ENCODE assay signal across 10 cellular contexts in genomic region chr17:17493249-17493985, GRCh38. TPM values are rescaled to one million over a fixed set of nuclear protein-coding genes. Genes with fewer than 3 reads are reported as not detected.
DNase-seq lines count a peak whose midpoint lies in the region; ATAC-seq and TF ChIP-seq lines count a peak whose summit lies in the region.
"Had no signal": no experiment of that assay in that cellular context is flagged by ENCODE, and none has a peak within 500 bp of the region (broad histone marks: within the 10 kb centered on the region; RNA-seq: fewer than 3 reads in every experiment).

No MANE protein-coding gene starts in this region.

- H3K27ac ChIP-seq in skeletal muscle tissue (ENCODE audit: low read depth, low read length), result peak overlapping the region; percentile 40

- H3K9me3 ChIP-seq in adipocyte (ENCODE audit: control insufficient read depth, low read length), result no peaks in the 10 kb centered on the region
- no peaks in the 10 kb centered on the region for H3K9me3 ChIP-seq in iPS-15b (ENCODE audit: control insufficient read depth, insufficient read depth, low read length)
- H3K9me3 ChIP-seq in skeletal muscle tissue (ENCODE audit: control insufficient read depth in 3 of 3, low read length in 3 of 3), result no peaks in the 10 kb centered on the region
- no peaks in the 10 kb centered on the region for H3K9me3 ChIP-seq in BE2C

- H3K36me3 Mint-ChIP-seq in naive thymus-derived CD8-positive, alpha-beta T cell, result peaks cover 0 to 14% (median 0%) of the 10 kb centered on the region in 3 donors

- H3K9ac ChIP-seq in adipocyte (ENCODE audit: low read length), result peak overlapping the region; percentile 96
- no peak overlapping the region for H3K9ac ChIP-seq in iPS-15b (ENCODE audit: low read depth, low read length)
- peak overlapping the region in 2 of 3 donors; percentile 53 to 54 for H3K9ac ChIP-seq in skeletal muscle tissue (ENCODE audit: low read depth in 1 of 3, low read length in 3 of 3)

- H3K36me3 ChIP-seq in adipocyte (ENCODE audit: control insufficient read depth, insufficient read depth, low read length, severe bottlenecking) (peaks cover 23% of the 10 kb centered on the region), iPS-15b (ENCODE audit: control insufficient read depth, insufficient read depth, low read length) (peaks cover 10% of the 10 kb centered on the region), skeletal muscle tissue (ENCODE audit: control insufficient read depth in 3 of 3, insufficient read depth in 3 of 3, low read length in 3 of 3) (peaks cover 12 to 17% (median 15%) of the 10 kb centered on the region in 3 donors), BE2C (no peaks in the 10 kb centered on the region)

- H3K27me3 ChIP-seq in adipocyte (replicated peaks; ENCODE audit: control insufficient read depth, insufficient read depth, low read length) (no peaks in the 10 kb centered on the region), iPS-15b (ENCODE audit: control insufficient read depth, insufficient read depth, low read length) (peaks cover 11% of the 10 kb centered on the region), skeletal muscle tissue (ENCODE audit: control insufficient read depth in 3 of 3, insufficient read depth in 3 of 3, low read length in 3 of 3) (no peaks in the 10 kb centered on the region), BE2C (peaks cover 10% of the 10 kb centered on the region)

- DNase-seq in KBM-7 (peak; percentile 42), adipocyte (ENCODE audit: low read depth) (no peak), epidermal melanocyte (ENCODE audit: insufficient read length, low spot score) (no peak), BE2C (no peak)
- DNase-seq in naive thymus-derived CD8-positive, alpha-beta T cell, result no peak
- DNase-seq: DMS153, NCI-H2029 had no signal

- no peak overlapping the region for H3K27ac Mint-ChIP-seq in naive thymus-derived CD8-positive, alpha-beta T cell

- POLR2A ChIA-PET in naive thymus-derived CD8-positive, alpha-beta T cell (lab: Charles Lee), result no interaction called here

- H3K4me1 ChIP-seq in adipocyte (ENCODE audit: control insufficient read depth, insufficient read depth, low read length) (peaks cover 24% of the 10 kb centered on the region), iPS-15b (ENCODE audit: control insufficient read depth, insufficient read depth, low read length) (peaks cover 17% of the 10 kb centered on the region), skeletal muscle tissue (ENCODE audit: control insufficient read depth in 3 of 3, insufficient read depth in 3 of 3, low read length in 3 of 3) (peaks cover 32 to 58% (median 41%) of the 10 kb centered on the region in 3 donors), BE2C (no peaks in the 10 kb centered on the region)

- ATAC-seq in naive thymus-derived CD8-positive, alpha-beta T cell, result no peak

- no peaks in the 10 kb centered on the region for H3K9me3 Mint-ChIP-seq in naive thymus-derived CD8-positive, alpha-beta T cell
- H3K9me3 Mint-ChIP-seq: central memory CD8-positive, alpha-beta T cell had no signal

- peak overlapping the region in 3 of 10 donors; percentile 27 to 43 (median 32) for H3K4me3 Mint-ChIP-seq in naive thymus-derived CD8-positive, alpha-beta T cell
- H3K4me3 Mint-ChIP-seq: central memory CD8-positive, alpha-beta T cell had no signal

- in situ Hi-C loops in KBM-7 (cut with MboI; ENCODE audit: low pct_unique_long_range_greater_than_20kb, low sequenced_read_pairs), result no loop called here

- H3K4me1 Mint-ChIP-seq in naive thymus-derived CD8-positive, alpha-beta T cell, result peaks cover 6 to 19% (median 15%) of the 10 kb centered on the region in 4 donors

- peaks cover 2 to 9% (median 6%) of the 10 kb centered on the region in 5 donors for H3K27me3 Mint-ChIP-seq in naive thymus-derived CD8-positive, alpha-beta T cell
- H3K27me3 Mint-ChIP-seq: central memory CD8-positive, alpha-beta T cell had no signal

- TF ChIP-seq CTCF in BE2C (IDR thresholded peaks at IDR 0.05; ENCODE audit: low read depth, low read length), result no peak

- H3K4me3 ChIP-seq in adipocyte (ENCODE audit: low read length) (peak overlapping the region; percentile 95), iPS-15b (ENCODE audit: low read depth, low read length) (peak overlapping the region; percentile 22), skeletal muscle tissue (ENCODE audit: low read length in 3 of 3) (peak overlapping the region in 2 of 3 donors; percentile 19 to 35), BE2C (ENCODE audit: low read depth, low read length) (no peak overlapping the region)

RNA-seq across cellular contexts. Expression of gene RASD1, which starts 2.8 kb away (rescaled TPM):
- total RNA-seq in skeletal muscle tissue, result 4.2 TPM
- 1 to 10 TPM; 2.8 to 4.2 TPM for total RNA-seq in naive thymus-derived CD8-positive, alpha-beta T cell
- under 1 TPM; 0.23 to 0.54 (median 0.35) TPM for polyA plus RNA-seq in naive thymus-derived CD8-positive, alpha-beta T cell
- 0.42 TPM for polyA plus RNA-seq in BE2C (2012; ENCODE audit: insufficient read depth, insufficient read length, low read depth)

RNA-seq across cellular contexts. Expression of gene MED9, which starts 16.6 kb away (rescaled TPM):
- total RNA-seq in skeletal muscle tissue, result 12.5 TPM
- 10 to 100 TPM; 19.2 to 20.4 TPM for total RNA-seq in naive thymus-derived CD8-positive, alpha-beta T cell
- polyA plus RNA-seq in naive thymus-derived CD8-positive, alpha-beta T cell, result 10 to 100 TPM; 11.9 to 17.4 (median 13.7) TPM
- polyA plus RNA-seq in BE2C (2012; ENCODE audit: insufficient read depth, insufficient read length, low read depth), result 11.4 TPM
